9 cellular contexts compared by ENCODE assay signal in genomic region chr13:79194272-79194671, GRCh38.
DNase-seq lines count a peak whose midpoint lies in the region; ATAC-seq and TF ChIP-seq lines count a peak whose summit lies in the region.
"Had no signal": no experiment of that assay in that cellular context is flagged by ENCODE, and none has a peak within 500 bp of the region (broad histone marks: within the 10 kb centered on the region; RNA-seq: fewer than 3 reads in every experiment).

No MANE protein-coding gene starts in this region.

- intact Hi-C loops in body of pancreas (cut with DNase I): no loop called here

- no peak for TF ChIP-seq CTCF in KMS-11 (conservative IDR thresholded peaks at IDR 0.05; ENCODE audit: low read depth, low read length)
- no peak for TF ChIP-seq CTCF in body of pancreas (IDR thresholded peaks at IDR 0.05)

- peak overlapping the region; percentile 79 for H3K4me2 ChIP-seq in KMS-11

- no peaks in the 10 kb centered on the region for H3K9me3 ChIP-seq in body of pancreas

- 47 to 54% methylated on average over 3 of the region's 3 CpGs for WGBS in body of pancreas, 2 donors

- TF ChIP-seq POLR2A in body of pancreas (IDR thresholded peaks at IDR 0.05): no peak

- H3K4me3 ChIP-seq in KMS-11 (IDR thresholded peaks at IDR 0.05; ENCODE audit: insufficient read depth, low read depth, low read length) (no peak overlapping the region), body of pancreas (no peak overlapping the region)
- H3K4me3 ChIP-seq: lung had no signal

- peak; percentile 88 for ATAC-seq in GM18498 (IDR thresholded peaks at IDR 0.05; ENCODE audit: unreplicated experiment)
- peak; percentile 92 for ATAC-seq in GM21528 (IDR thresholded peaks at IDR 0.05; ENCODE audit: low FRiP score, unreplicated experiment)
- ATAC-seq in body of pancreas: no peak

- H3K27me3 ChIP-seq in KMS-11 (ENCODE audit: insufficient read depth, low read depth): no peaks in the 10 kb centered on the region
- no peaks in the 10 kb centered on the region for H3K27me3 ChIP-seq in body of pancreas

- no peaks in the 10 kb centered on the region for H3K36me3 ChIP-seq in KMS-11 (ENCODE audit: insufficient read depth)
- H3K36me3 ChIP-seq in body of pancreas (replicated peaks in 1 of 2; ENCODE audit: insufficient read depth in 1 of 2, low read depth in 2 of 2): no peaks in the 10 kb centered on the region

- H3K9ac ChIP-seq in KMS-11: no peak overlapping the region

- in situ Hi-C loops in ACHN (cut with HindIII; ENCODE audit: low pct_ligation_motif_present, low pct_unique_long_range_greater_than_20kb, low sequenced_read_pairs): no loop called here

- H4K20me1 ChIP-seq in KMS-11 (ENCODE audit: insufficient read depth): no peaks in the 10 kb centered on the region

- H3K4me1 ChIP-seq in KMS-11 (ENCODE audit: low read depth, poor library complexity, severe bottlenecking): peaks cover 62% of the 10 kb centered on the region
- H3K4me1 ChIP-seq in body of pancreas: no peaks in the 10 kb centered on the region

- peak overlapping the region; percentile 30 for H2AFZ ChIP-seq in KMS-11 (ENCODE audit: low read depth)

- H3K27ac ChIP-seq in KMS-11 (peak overlapping the region; percentile 63), substantia nigra (ENCODE audit: low read depth, low read length, poor library complexity, severe bottlenecking) (no peak overlapping the region), body of pancreas (no peak overlapping the region)

- peak; percentile 64 for DNase-seq in central memory CD4-positive, alpha-beta T cell
- DNase-seq in effector CD8-positive, alpha-beta T cell (lab: John Stamatoyannopoulos, UW): no peak
- DNase-seq in substantia nigra (lab: John Stamatoyannopoulos, UW) (no peak), ACHN (no peak), body of pancreas (no peak)

- H3K79me2 ChIP-seq in KMS-11 (ENCODE audit: insufficient read depth, low read depth): no peaks in the 10 kb centered on the region
